Comparison of ENCODE assay signal across 1 cellular context in genomic region chr2:201130524-201131186, GRCh38.
TF ChIP-seq lines count a peak whose summit lies in the region.

No MANE protein-coding gene starts in this region.

TF ChIP-seq in K562, 482 proteins besides CTCF, POLR2A, EP300 and RAD21 (continued from another document):
- TF ChIP-seq ATF3 (IDR thresholded peaks at IDR 0.05) (peak; percentile 76), ATF3 (CRISPR knock-in tag; conservative IDR thresholded peaks at IDR 0.05) (no peak), AFF4 (CRISPR knock-in tag; IDR thresholded peaks at IDR 0.05) (0 out of 2 replicates have a peak, but pooled peaks have one; percentile 2), SRSF1 (IDR thresholded peaks at IDR 0.05; ENCODE audit: low read depth, low read length) (no peak), HMG20A (CRISPR knock-in tag; conservative IDR thresholded peaks at IDR 0.05) (no peak), KLF16 (IDR thresholded peaks at IDR 0.05) (no peak), SIN3A (IDR thresholded peaks at IDR 0.05; ENCODE audit: borderline replicate concordance in 2 of 2, control insufficient read depth in 1 of 2, low read depth in 2 of 2, low read length in 2 of 2) (no peak), PML (IDR thresholded peaks at IDR 0.05; ENCODE audit: low read length) (no peak), TBL1XR1 (IDR thresholded peaks at IDR 0.05; ENCODE audit: low read length in 2 of 2) (no peak), SPI1 (IDR thresholded peaks at IDR 0.05; ENCODE audit: borderline replicate concordance, low read depth, low read length) (peak; percentile 38; the same call in 1 of the 2 replicates), XRCC5 (IDR thresholded peaks at IDR 0.05; ENCODE audit: low read depth, low read length) (no peak), ARID3A (IDR thresholded peaks at IDR 0.05; ENCODE audit: borderline replicate concordance, low read depth, low read length) (no peak; the same call in 1 of the 2 replicates), DEAF1 (CRISPR knock-in tag; IDR thresholded peaks at IDR 0.05) (no peak), ARID1B (IDR thresholded peaks at IDR 0.05) (peak; percentile 85), RCOR1 (IDR thresholded peaks at IDR 0.05; ENCODE audit: borderline replicate concordance in 1 of 2, low read depth in 2 of 2, low read length in 2 of 2) (no peak), TRIM28 (IDR thresholded peaks at IDR 0.05) (no peak), ZNF175 (CRISPR knock-in tag; IDR thresholded peaks at IDR 0.05; ENCODE audit: low read depth) (no peak), MAFK (IDR thresholded peaks at IDR 0.05; ENCODE audit: low read length) (no peak), MCM3 (IDR thresholded peaks at IDR 0.05) (no peak), MYBL2 (IDR thresholded peaks at IDR 0.05; ENCODE audit: low read depth) (no peak), MYBL2 (CRISPR knock-in tag; IDR thresholded peaks at IDR 0.05; ENCODE audit: borderline replicate concordance) (no peak), HNRNPK (IDR thresholded peaks at IDR 0.05; ENCODE audit: low read depth, low read length, poor library complexity, severe bottlenecking) (no peak), KDM1A (IDR thresholded peaks at IDR 0.05) (0 out of 4 replicates have a peak, but pooled peaks of 1 of the 2 experiments have one; percentile 12), CCAR2 (IDR thresholded peaks at IDR 0.05; ENCODE audit: low read depth, low read length) (no peak), NR2F6 (CRISPR knock-in tag; IDR thresholded peaks at IDR 0.05) (no peak), ELF1 (tag; IDR thresholded peaks at IDR 0.05) (no peak), ZC3H11A (IDR thresholded peaks at IDR 0.05; ENCODE audit: low read depth, low read length) (no peak)
